ENCODE assay signal across 10 cellular contexts in genomic region chr19:53808710-53809125, GRCh38. TPM values are rescaled to one million over a fixed set of nuclear protein-coding genes. Genes with fewer than 3 reads are reported as not detected.
DNase-seq lines count a peak whose midpoint lies in the region; TF ChIP-seq lines count a peak whose summit lies in the region.
"Had no signal": no experiment of that assay in that cellular context is flagged by ENCODE, and none has a peak within 500 bp of the region (broad histone marks: within the 10 kb centered on the region; RNA-seq: fewer than 3 reads in every experiment).

No MANE protein-coding gene starts in this region.

- no peaks in the 10 kb centered on the region for H3K79me1 ChIP-seq in H9 (ENCODE audit: insufficient read depth, low read depth, low read length, poor library complexity, severe bottlenecking)

- WGBS in H9 (ENCODE audit: extremely low coverage, insufficient read length, low lambda C conversion rate), result no CpG with 5 or more reads among the region's 5 CpGs
- WGBS in ovary, 3 donors, result 15 to 24% (median 16%) methylated on average over 5 of the region's 5 CpGs

- no peak overlapping the region for H3K4me2 ChIP-seq in H9 (ENCODE audit: insufficient read depth, insufficient read length, low read length)

- H3K4ac ChIP-seq in H9 (ENCODE audit: low read depth, low read length), result no peak overlapping the region

- no peak for TF ChIP-seq POLR2A in ovary (IDR thresholded peaks at IDR 0.05)

- no peaks in the 10 kb centered on the region for H4K20me1 ChIP-seq in H9 (ENCODE audit: control insufficient read depth, insufficient read depth, insufficient read length)

- peak; percentile 66 for DNase-seq in H9
- DNase-seq in RPMI7951 (ENCODE audit: low read depth), result peak; percentile 71
- peak; percentile 4 for DNase-seq in foreskin melanocyte
- DNase-seq in ovary, result no peak
- DNase-seq in NCI-H2196 (lab: John Stamatoyannopoulos, UW; ENCODE audit: unreplicated experiment), result no peak
- no peak for DNase-seq in NCI-H1436 (lab: John Stamatoyannopoulos, UW)
- no peak for DNase-seq in NK-92 (lab: John Stamatoyannopoulos, UW; ENCODE audit: unreplicated experiment)

- H3K4me1 ChIP-seq in H9 (ENCODE audit: insufficient read depth, low read length) (no peaks in the 10 kb centered on the region), ovary (ENCODE audit: insufficient read depth) (no peaks in the 10 kb centered on the region)
- H3K4me1 ChIP-seq: SJSA1 had no signal

- no peaks in the 10 kb centered on the region for H3K36me3 ChIP-seq in ovary
- H3K36me3 ChIP-seq: SJSA1 had no signal

- no peaks in the 10 kb centered on the region for H3K79me2 ChIP-seq in H9 (ENCODE audit: insufficient read depth, low read length)

- no peak overlapping the region for H4K5ac ChIP-seq in H9 (ENCODE audit: insufficient read length, low read depth, low read length)

- H3K56ac ChIP-seq in H9 (ENCODE audit: insufficient read length, low read depth, low read length), result no peak overlapping the region

- peak; percentile 37 for TF ChIP-seq CTCF in 22Rv1 (IDR thresholded peaks at IDR 0.05)
- peak; percentile 73 for TF ChIP-seq CTCF in H9 (conservative IDR thresholded peaks at IDR 0.05)
- TF ChIP-seq CTCF in ovary (IDR thresholded peaks at IDR 0.05), result no peak

- H3K4me1 Mint-ChIP-seq in H9, result peaks cover 0 to 2% of the 10 kb centered on the region in 2 experiments; a peak in 2 of 4 replicates

- no peak overlapping the region for H2BK20ac ChIP-seq in H9 (ENCODE audit: low read depth, low read length, poor library complexity, severe bottlenecking)

- no peak overlapping the region for H3K9ac ChIP-seq in H9 (ENCODE audit: extremely low read depth, insufficient read length, low read length)

- intact Hi-C loops in ovary (cut with DNase I), result no loop called here

- H2BK120ac ChIP-seq in H9 (ENCODE audit: low read depth, low read length, poor library complexity, severe bottlenecking), result no peak overlapping the region

- H3K23ac ChIP-seq in H9 (ENCODE audit: insufficient read length, low read depth, low read length), result no peak overlapping the region

- no peak for TF ChIP-seq EP300 in ovary (IDR thresholded peaks at IDR 0.05)

- H2BK12ac ChIP-seq in H9 (ENCODE audit: insufficient read length, low read depth, low read length), result no peak overlapping the region

- H2BK15ac ChIP-seq in H9 (ENCODE audit: low read depth, low read length), result no peak overlapping the region

- no peaks in the 10 kb centered on the region for H3K23me2 ChIP-seq in H9 (ENCODE audit: insufficient read length, low read depth, low read length, poor library complexity, severe bottlenecking)

- H2AK5ac ChIP-seq in H9 (ENCODE audit: insufficient read length, low read length), result no peak overlapping the region

- H3K18ac ChIP-seq in H9 (ENCODE audit: insufficient read length, low read depth, low read length), result no peak overlapping the region

- H3K4me3 ChIP-seq in ovary, result no peak overlapping the region
- H3K4me3 ChIP-seq: SJSA1 had no signal

- no peak overlapping the region for H2BK5ac ChIP-seq in H9 (ENCODE audit: insufficient read length, low read length)

- H3T11ph ChIP-seq in H9 (ENCODE audit: low read length), result no peak overlapping the region

- H3K36me3 Mint-ChIP-seq in H9 (ENCODE audit: insufficient read depth in 1 of 3, low read depth in 3 of 3), result peaks cover 0 to 43% (median 6%) of the 10 kb centered on the region in 3 experiments; a peak in 5 of 7 replicates

- no peak overlapping the region for H2AFZ ChIP-seq in H9 (ENCODE audit: low read length)

- H3K14ac ChIP-seq in H9 (ENCODE audit: insufficient read depth, low read length), result no peak overlapping the region

- H3K27me3 Mint-ChIP-seq in H9 (ENCODE audit: low read depth), result peaks cover 1% of the 10 kb centered on the region; the same call in 1 of the 2 replicates

- H3K9me3 Mint-ChIP-seq in H9, result no peaks in the 10 kb centered on the region; a peak in 1 of 5 replicates

- H3K27me3 ChIP-seq in H9 (ENCODE audit: insufficient read depth, low read length) (no peaks in the 10 kb centered on the region), ovary (no peaks in the 10 kb centered on the region)
- H3K27me3 ChIP-seq: SJSA1 had no signal

- no peak overlapping the region; a peak in 1 of 7 replicates for H3K27ac Mint-ChIP-seq in H9

- no peak overlapping the region for H4K91ac ChIP-seq in H9 (ENCODE audit: insufficient read length, low read depth, low read length)

- no peak overlapping the region for H4K8ac ChIP-seq in H9 (replicated peaks; ENCODE audit: insufficient read length, low read depth, low read length)

- no peak overlapping the region for H3K4me3 Mint-ChIP-seq in H9

- H3K27ac ChIP-seq in 22Rv1 (no peak overlapping the region), H9 (ENCODE audit: insufficient read length, low read depth, low read length) (no peak overlapping the region), ovary (no peak overlapping the region)
- H3K27ac ChIP-seq: epithelial cell of prostate, SJSA1 had no signal

- H3K9me3 ChIP-seq in H9 (ENCODE audit: control insufficient read depth, low read depth, low read length), result no peaks in the 10 kb centered on the region
- no peaks in the 10 kb centered on the region for H3K9me3 ChIP-seq in ovary
- H3K9me3 ChIP-seq: SJSA1 had no signal

RNA-seq across cellular contexts. Expression of gene NLRP12, which starts 15.4 kb away (rescaled TPM):
- total RNA-seq in H9 (2021) (3.6 and 4.0 TPM in 2 replicates), ovary (under 1 TPM; 0.05 to 0.95 (median 0.17) TPM)
- total RNA-seq in RPMI7951 (2014; rRNA removed; shearing (Covaris generic)), result not detected in 2 replicates
- polyA plus RNA-seq in ovary, result under 1 TPM; 0.05 to 0.15 TPM
- total RNA-seq: SJSA1 had no signal

RNA-seq across cellular contexts. Expression of gene MYADM, which starts 59.0 kb away (rescaled TPM):
- total RNA-seq in H9 (2021) (116 and 123 TPM in 2 replicates), ovary (100 to 1,000 TPM in 5 of 7 donors, 10 to 100 TPM in 2; 27.5 to 216 (median 146) TPM)
- total RNA-seq in RPMI7951 (2014; rRNA removed; shearing (Covaris generic)), result 26.7 and 43.0 TPM in 2 replicates
- 100 to 1,000 TPM in 1 of 2 donors, 10 to 100 TPM in 1; 86.3 to 134 TPM for polyA plus RNA-seq in ovary

Comparison
In these comparisons a context has a peak if more than half of its experiments do, and no peak if none do; other contexts are left out.
1. CTCF ChIP-seq: peak in 22Rv1 (single experiment) and H9 (single experiment); none in ovary (0 of 3).
2. DNase-seq: peak in H9 (single experiment), RPMI7951 (single experiment) and foreskin melanocyte (single experiment); none in ovary (0 of 5), NCI-H2196 (single experiment), NCI-H1436 (single experiment) and NK-92 (single experiment).